ENCODE assay signal across 1 cellular context in the genomic region with DNA sequence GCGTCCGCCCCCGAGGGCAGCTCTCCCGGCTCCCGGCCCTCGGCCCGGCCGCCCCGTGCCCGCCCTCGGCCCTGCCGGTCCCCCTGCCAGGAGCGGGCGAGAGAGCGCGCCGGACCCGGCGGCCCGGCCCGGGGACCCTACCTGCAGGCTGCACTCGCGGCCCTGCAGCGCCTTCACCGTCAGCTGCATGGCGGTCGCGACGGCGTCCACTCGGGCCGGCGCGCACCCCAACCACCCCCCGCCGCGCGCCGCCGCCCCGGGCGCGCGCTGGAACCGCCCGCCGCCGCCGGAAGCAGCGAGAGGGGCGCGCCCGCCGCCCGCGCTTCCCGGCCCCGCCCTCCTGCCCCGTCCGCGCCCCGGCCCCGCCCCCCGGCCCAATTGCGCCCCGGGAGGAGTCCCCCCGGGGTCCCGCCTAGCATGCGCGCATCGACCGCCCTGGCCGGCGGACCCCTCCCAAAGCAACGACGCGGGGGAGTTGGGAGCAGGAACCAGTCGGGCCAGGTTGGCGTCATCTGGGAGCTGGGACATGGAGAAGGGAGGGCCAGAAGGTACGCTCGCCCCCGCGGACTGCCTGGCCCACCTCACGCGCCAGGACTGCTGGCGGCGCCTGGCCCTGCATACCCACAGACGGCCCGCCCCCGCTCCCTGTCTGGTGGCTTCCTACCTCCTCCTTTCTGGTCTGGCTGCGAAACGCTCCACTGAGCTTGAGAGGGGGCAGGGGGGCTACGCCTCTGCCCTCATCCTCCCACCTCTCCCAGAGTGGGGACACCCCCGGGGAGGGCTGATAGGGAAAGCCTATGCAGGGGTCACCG.
TF ChIP-seq lines count a peak whose summit lies in the region.

A gene (minus strand): TSS at position 220 of the 812 bp plus-strand sequence. CDS start 31 bp downstream, at position 189.

TF ChIP-seq in K562, 482 proteins besides CTCF, POLR2A, EP300 and RAD21 (continued from another document):
- TF ChIP-seq NRF1 (conservative IDR thresholded peaks at IDR 0.05 in 1 of 2, IDR thresholded peaks at IDR 0.05 in 1 of 2), result 0 out of 4 replicates have a peak, but pooled peaks have one; percentile 18 to 19
- TF ChIP-seq ZNF785 (CRISPR knock-in tag; IDR thresholded peaks at IDR 0.05), result no peak
- TF ChIP-seq SAFB (IDR thresholded peaks at IDR 0.05; ENCODE audit: borderline replicate concordance, low read depth, low read length), result peak; percentile 64; the same call in 1 of the 2 replicates
- TF ChIP-seq, protein P1, sequence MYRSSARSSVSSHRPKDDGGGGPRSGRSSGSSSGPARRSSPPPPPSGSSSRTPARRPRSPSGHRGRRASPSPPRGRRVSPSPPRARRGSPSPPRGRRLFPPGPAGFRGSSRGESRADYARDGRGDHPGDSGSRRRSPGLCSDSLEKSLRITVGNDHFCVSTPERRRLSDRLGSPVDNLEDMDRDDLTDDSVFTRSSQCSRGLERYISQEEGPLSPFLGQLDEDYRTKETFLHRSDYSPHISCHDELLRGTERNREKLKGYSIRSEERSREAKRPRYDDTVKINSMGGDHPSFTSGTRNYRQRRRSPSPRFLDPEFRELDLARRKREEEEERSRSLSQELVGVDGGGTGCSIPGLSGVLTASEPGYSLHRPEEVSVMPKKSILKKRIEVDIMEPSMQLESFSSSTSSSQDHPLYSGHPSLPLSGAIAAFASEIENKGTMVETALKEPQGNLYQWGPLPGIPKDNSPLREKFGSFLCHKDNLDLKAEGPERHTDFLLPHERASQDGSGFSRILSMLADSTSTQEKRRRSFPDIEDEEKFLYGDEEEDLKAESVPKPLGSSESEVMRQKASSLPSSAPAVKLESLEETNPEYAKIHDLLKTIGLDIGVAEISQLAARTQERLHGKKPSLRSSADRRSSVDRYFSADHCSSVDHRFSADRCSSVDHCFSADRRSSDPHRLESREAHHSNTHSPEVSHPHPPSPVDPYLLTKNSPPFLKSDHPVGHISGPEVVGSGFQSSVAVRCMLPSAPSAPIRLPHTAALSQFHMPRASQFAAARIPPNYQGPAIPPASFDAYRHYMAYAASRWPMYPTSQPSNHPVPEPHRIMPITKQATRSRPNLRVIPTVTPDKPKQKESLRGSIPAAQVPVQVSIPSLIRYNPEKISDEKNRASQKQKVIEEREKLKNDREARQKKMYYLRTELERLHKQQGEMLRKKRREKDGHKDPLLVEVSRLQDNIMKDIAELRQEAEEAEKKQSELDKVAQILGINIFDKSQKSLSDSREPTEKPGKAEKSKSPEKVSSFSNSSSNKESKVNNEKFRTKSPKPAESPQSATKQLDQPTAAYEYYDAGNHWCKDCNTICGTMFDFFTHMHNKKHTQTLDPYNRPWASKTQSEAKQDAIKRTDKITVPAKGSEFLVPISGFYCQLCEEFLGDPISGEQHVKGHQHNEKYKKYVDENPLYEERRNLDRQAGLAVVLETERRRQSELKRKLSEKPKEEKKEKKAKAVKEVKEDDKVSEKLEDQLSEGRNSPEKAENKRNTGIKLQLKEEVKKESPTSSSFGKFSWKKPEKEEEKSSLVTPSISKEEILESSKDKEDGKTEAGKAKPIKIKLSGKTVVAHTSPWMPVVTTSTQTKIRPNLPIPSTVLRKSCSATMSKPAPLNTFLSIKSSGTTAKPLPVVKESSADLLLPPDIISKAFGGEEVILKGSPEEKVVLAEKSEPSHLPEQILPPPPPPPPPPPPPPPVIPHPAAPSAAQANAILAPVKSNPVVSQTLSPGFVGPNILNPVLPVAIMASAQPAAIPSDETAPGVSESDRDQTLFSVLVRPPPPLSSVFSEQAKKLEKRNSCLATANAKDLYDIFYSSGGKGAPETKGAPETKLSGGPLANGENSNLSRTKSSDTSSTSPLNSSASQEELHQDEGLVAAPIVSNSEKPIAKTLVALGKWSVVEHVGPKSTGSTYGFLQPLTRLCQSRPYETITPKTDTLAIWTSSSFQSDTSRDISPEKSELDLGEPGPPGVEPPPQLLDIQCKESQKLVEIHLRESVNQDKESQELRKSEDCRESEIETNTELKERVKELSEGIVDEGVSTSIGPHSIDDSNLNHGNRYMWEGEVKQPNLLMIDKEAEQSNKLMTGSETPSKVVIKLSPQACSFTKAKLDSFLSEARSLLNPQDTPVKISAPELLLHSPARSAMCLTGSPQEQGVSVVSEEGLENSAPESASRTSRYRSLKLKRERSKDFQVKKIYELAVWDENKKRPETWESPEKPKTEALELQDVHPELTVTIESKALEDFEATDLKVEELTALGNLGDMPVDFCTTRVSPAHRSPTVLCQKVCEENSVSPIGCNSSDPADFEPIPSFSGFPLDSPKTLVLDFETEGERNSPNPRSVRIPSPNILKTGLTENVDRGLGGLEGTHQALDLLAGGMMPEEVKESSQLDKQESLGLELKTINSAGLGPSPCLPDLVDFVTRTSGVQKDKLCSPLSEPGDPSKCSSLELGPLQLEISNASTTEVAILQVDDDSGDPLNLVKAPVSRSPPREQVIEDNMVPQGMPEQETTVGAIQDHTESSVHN (IDR thresholded peaks at IDR 0.05; ENCODE audit: borderline replicate concordance in 1 of 2, low read depth in 1 of 2), result no peak
- no peak for TF ChIP-seq TRIM24 (IDR thresholded peaks at IDR 0.05)
- no peak for TF ChIP-seq ZNF584 (CRISPR knock-in tag; IDR thresholded peaks at IDR 0.05; ENCODE audit: low read depth)
- TF ChIP-seq CBX8 (IDR thresholded peaks at IDR 0.05; ENCODE audit: borderline replicate concordance, extremely low read depth, low read depth, low read length, poor library complexity, severe bottlenecking), result no peak
- TF ChIP-seq GTF2F1 (IDR thresholded peaks at IDR 0.05; ENCODE audit: low read depth, low read length), result no peak
- TF ChIP-seq NR2C2 (CRISPR knock-in tag; IDR thresholded peaks at IDR 0.05), result no peak
- TF ChIP-seq NR2C2 (tag; IDR thresholded peaks at IDR 0.05), result peak; percentile 30; the same call in 1 of the 2 replicates
- no peak for TF ChIP-seq KLF10 (CRISPR knock-in tag; IDR thresholded peaks at IDR 0.05)
- TF ChIP-seq, protein P2, sequence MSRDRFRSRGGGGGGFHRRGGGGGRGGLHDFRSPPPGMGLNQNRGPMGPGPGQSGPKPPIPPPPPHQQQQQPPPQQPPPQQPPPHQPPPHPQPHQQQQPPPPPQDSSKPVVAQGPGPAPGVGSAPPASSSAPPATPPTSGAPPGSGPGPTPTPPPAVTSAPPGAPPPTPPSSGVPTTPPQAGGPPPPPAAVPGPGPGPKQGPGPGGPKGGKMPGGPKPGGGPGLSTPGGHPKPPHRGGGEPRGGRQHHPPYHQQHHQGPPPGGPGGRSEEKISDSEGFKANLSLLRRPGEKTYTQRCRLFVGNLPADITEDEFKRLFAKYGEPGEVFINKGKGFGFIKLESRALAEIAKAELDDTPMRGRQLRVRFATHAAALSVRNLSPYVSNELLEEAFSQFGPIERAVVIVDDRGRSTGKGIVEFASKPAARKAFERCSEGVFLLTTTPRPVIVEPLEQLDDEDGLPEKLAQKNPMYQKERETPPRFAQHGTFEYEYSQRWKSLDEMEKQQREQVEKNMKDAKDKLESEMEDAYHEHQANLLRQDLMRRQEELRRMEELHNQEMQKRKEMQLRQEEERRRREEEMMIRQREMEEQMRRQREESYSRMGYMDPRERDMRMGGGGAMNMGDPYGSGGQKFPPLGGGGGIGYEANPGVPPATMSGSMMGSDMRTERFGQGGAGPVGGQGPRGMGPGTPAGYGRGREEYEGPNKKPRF (IDR thresholded peaks at IDR 0.05; ENCODE audit: low read depth, low read length), result no peak
- no peak for TF ChIP-seq CREBBP (IDR thresholded peaks at IDR 0.05; ENCODE audit: low read depth, low read length)
- TF ChIP-seq LEF1 (IDR thresholded peaks at IDR 0.05), result no peak
- no peak for TF ChIP-seq KAT8 (IDR thresholded peaks at IDR 0.05; ENCODE audit: low read depth)
- no peak for TF ChIP-seq ZKSCAN3 (CRISPR knock-in tag; IDR thresholded peaks at IDR 0.05)
- no peak for TF ChIP-seq ESRRA (IDR thresholded peaks at IDR 0.05; ENCODE audit: borderline replicate concordance, low read depth)
- TF ChIP-seq POLR3A (IDR thresholded peaks at IDR 0.05; ENCODE audit: borderline replicate concordance, extremely low read depth, insufficient read depth, insufficient read length), result no peak
